Comparison of ENCODE assay signal across 20 cellular contexts in the genomic region with DNA sequence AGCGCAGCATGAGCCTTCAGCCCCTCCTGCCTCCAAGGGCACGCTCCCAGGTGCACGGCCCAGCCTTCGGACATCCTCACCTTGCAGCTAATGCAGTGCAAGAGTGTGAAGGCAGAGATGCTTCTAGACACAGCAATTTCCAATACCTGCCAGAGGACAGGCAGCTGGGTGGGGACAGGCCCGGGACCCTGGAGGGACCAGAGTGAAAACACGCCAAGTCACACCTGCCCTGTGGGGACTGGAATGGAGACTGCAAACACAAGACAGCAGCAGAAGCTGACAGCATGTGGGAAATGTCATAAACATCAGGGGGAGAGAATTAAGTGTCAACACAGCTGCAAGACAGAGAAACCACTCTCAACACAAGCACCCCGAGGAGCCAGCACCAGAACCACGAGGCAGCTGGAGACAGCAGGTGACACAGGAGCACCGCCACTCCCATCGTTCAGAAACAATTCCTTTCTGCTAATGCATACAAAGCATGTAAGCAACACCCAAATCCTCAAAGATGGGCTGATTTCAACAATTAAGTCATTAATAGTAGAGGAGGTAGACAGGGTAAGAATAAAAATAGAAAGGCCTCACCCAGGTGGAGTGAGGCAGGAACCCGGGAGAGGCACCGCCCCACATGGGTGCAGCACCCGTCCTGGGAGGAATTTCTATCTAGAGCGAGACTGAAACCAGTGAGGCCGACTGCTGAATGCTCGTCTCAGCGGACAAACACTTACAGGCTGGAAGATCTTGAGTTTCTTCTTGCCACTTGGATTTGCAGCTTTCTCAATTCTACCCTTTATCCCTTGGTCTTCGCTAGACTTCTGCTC. TPM values are rescaled to one million over a fixed set of nuclear protein-coding genes. Genes with fewer than 3 reads are reported as not detected.
DNase-seq lines count a peak whose midpoint lies in the region; ATAC-seq and TF ChIP-seq lines count a peak whose summit lies in the region.
"Had no signal": no experiment of that assay in that cellular context is flagged by ENCODE, and none has a peak within 500 bp of the region (broad histone marks: within the 10 kb centered on the region; RNA-seq: fewer than 3 reads in every experiment).

No MANE protein-coding gene starts in this region.

- H3K9me3 ChIP-seq in lower lobe of right lung (no peaks in the 10 kb centered on the region), HAP-1 (no peaks in the 10 kb centered on the region)
- H3K9me3 ChIP-seq: left ventricle myocardium inferior had no signal

- peak overlapping the region; percentile 36 for H3K27ac Mint-ChIP-seq in activated CD4-positive, alpha-beta T cell treated with anti-CD3 and anti-CD28 coated beads, Interleukin-2, amount 10 ng/mL, durations not matched to agents 7 days and 5 days
- H3K27ac Mint-ChIP-seq: CD4-positive, CD25-positive, alpha-beta regulatory T cell; HFFc6; nephron progenitor cell had no signal

- peaks cover 100% of the 10 kb centered on the region for H3K36me3 ChIP-seq in lower lobe of right lung
- peaks cover 88% of the 10 kb centered on the region for H3K36me3 ChIP-seq in HAP-1 (replicated peaks)

- H3K27me3 Mint-ChIP-seq in activated CD4-positive, alpha-beta T cell treated with anti-CD3 and anti-CD28 coated beads, Interleukin-2, amount 10 ng/mL, durations not matched to agents 7 days and 5 days, result no peaks in the 10 kb centered on the region
- H3K27me3 Mint-ChIP-seq: brain; CD4-positive, CD25-positive, alpha-beta regulatory T cell had no signal

- POLR2A ChIA-PET in activated CD4-positive, alpha-beta T cell treated with anti-CD3 and anti-CD28 coated beads, Interleukin-2, amount 10 ng/mL, durations not matched to agents 7 days and 5 days (lab: Charles Lee), result no interaction called here

- H3K4me1 Mint-ChIP-seq in activated CD4-positive, alpha-beta T cell treated with anti-CD3 and anti-CD28 coated beads, Interleukin-2, amount 10 ng/mL, durations not matched to agents 7 days and 5 days, result peaks cover 29% of the 10 kb centered on the region

- H3K27me3 ChIP-seq in lower lobe of right lung (ENCODE audit: low read depth) (no peaks in the 10 kb centered on the region), HAP-1 (ENCODE audit: low read depth) (no peaks in the 10 kb centered on the region)

- ATAC-seq in lower lobe of right lung, result no peak
- ATAC-seq: SK-N-SH treated with all-trans-retinoic acid at 6 μM for 48 hours had no signal

- in situ Hi-C loops in HAP-1 (cut with MboI; ENCODE audit: low sequenced_read_pairs), result loop anchor here (10.0 kb wide), 1 partner anchor 96 kb away; a partner anchor contains a TSS

- H3K27ac ChIP-seq in lower lobe of right lung, result no peak overlapping the region
- H3K27ac ChIP-seq: left ventricle myocardium inferior had no signal

- CTCF ChIA-PET in activated CD4-positive, alpha-beta T cell treated with anti-CD3 and anti-CD28 coated beads, Interleukin-2, amount 10 ng/mL, durations not matched to agents 7 days and 5 days (lab: Charles Lee), result interaction anchor here (1.1 to 3.3 kb wide), 2 partner anchors 10 to 100 kb away, joined by 3 to 24 read pairs; no protein-coding TSS in a partner anchor

- H3K36me3 Mint-ChIP-seq in activated CD4-positive, alpha-beta T cell treated with anti-CD3 and anti-CD28 coated beads, Interleukin-2, amount 10 ng/mL, durations not matched to agents 7 days and 5 days (ENCODE audit: low read depth), result peaks cover 75% of the 10 kb centered on the region

- no peak overlapping the region for H3K4me3 Mint-ChIP-seq in activated CD4-positive, alpha-beta T cell treated with anti-CD3 and anti-CD28 coated beads, Interleukin-2, amount 10 ng/mL, durations not matched to agents 7 days and 5 days
- H3K4me3 Mint-ChIP-seq: brain, HFFc6, nephron progenitor cell had no signal

- TF ChIP-seq CTCF in lower lobe of right lung (IDR thresholded peaks at IDR 0.05), result no peak

- intact Hi-C loops in lower lobe of right lung (cut with DNase I), result no loop called here

- H3K9me3 Mint-ChIP-seq in activated CD4-positive, alpha-beta T cell treated with anti-CD3 and anti-CD28 coated beads, Interleukin-2, amount 10 ng/mL, durations not matched to agents 7 days and 5 days, result no peaks in the 10 kb centered on the region
- H3K9me3 Mint-ChIP-seq: brain, HFFc6, nephron progenitor cell had no signal

- H3K4me3 ChIP-seq in lower lobe of right lung, result no peak overlapping the region
- H3K4me3 ChIP-seq in HAP-1, result no peak overlapping the region
- H3K4me3 ChIP-seq: left ventricle myocardium inferior had no signal

- peaks cover 15% of the 10 kb centered on the region for H3K4me1 ChIP-seq in lower lobe of right lung
- no peaks in the 10 kb centered on the region for H3K4me1 ChIP-seq in HAP-1

- DNase-seq in activated CD4-positive, alpha-beta T cell treated with anti-CD3 and anti-CD28 coated beads, Interleukin-2, amount 10 ng/mL, durations not matched to agents 7 days and 5 days, result no peak
- DNase-seq in activated CD4-positive, alpha-beta T cell treated with anti-CD3 and anti-CD28 coated beads for 48 hours, result no peak
- DNase-seq in NCI-H1417 (lab: John Stamatoyannopoulos, UW) (peak; percentile 90 to 98 (median 92)), NCI-H748 treated with DMSO at 0.1 percent for 48 hours (lab: John Stamatoyannopoulos, UW) (peak; percentile 87), lower lobe of right lung (peak; percentile 25), HAP-1 (ENCODE audit: low spot score in 2 of 2) (no peak), cortex of kidney (lab: John Stamatoyannopoulos, UW) (no peak), midbrain (lab: John Stamatoyannopoulos, UW) (no peak)
- DNase-seq: activated gamma-delta T cell; CD4-positive, CD25-positive, alpha-beta regulatory T cell; GDM1; HFFc6; KG1; left ventricle myocardium inferior; NCI-H1694; nephron progenitor cell; retina; stimulated activated CD4-positive, alpha-beta T cell treated with anti-CD3 and anti-CD28 coated beads, Interleukin-1b, Interleukin-23, amount 100 ng/mL, for 48 hours had no signal

RNA-seq across cellular contexts. Expression of a gene that starts 17.1 kb away (rescaled TPM):
- 10 to 100 TPM; 78.3 to 79.4 TPM for total RNA-seq in activated CD4-positive, alpha-beta T cell treated with anti-CD3 and anti-CD28 coated beads, Interleukin-2, amount 10 ng/mL, durations not matched to agents 7 days and 5 days
- 54.6 TPM for total RNA-seq in lower lobe of right lung

RNA-seq across cellular contexts. Expression of a gene that starts 28.8 kb away (rescaled TPM):
- 10 to 100 TPM; 32.5 to 35.1 TPM for total RNA-seq in activated CD4-positive, alpha-beta T cell treated with anti-CD3 and anti-CD28 coated beads, Interleukin-2, amount 10 ng/mL, durations not matched to agents 7 days and 5 days
- total RNA-seq in lower lobe of right lung, result 26.2 TPM

RNA-seq across cellular contexts. Expression of a gene that starts 43.3 kb away (rescaled TPM):
- total RNA-seq in activated CD4-positive, alpha-beta T cell treated with anti-CD3 and anti-CD28 coated beads, Interleukin-2, amount 10 ng/mL, durations not matched to agents 7 days and 5 days, result 10 to 100 TPM; 11.6 to 12.6 TPM
- total RNA-seq in lower lobe of right lung, result 10.4 TPM

RNA-seq across cellular contexts. Expression of a gene that starts 47.6 kb away (rescaled TPM):
- total RNA-seq in activated CD4-positive, alpha-beta T cell treated with anti-CD3 and anti-CD28 coated beads, Interleukin-2, amount 10 ng/mL, durations not matched to agents 7 days and 5 days, result 1 to 10 TPM; 7.9 to 8.4 TPM
- total RNA-seq in lower lobe of right lung, result 8.2 TPM

Comparison
In these comparisons a context has a peak if more than half of its experiments do, and no peak if none do; other contexts are left out.
1. DNase-seq: peak in NCI-H1417 (3 of 3), NCI-H748 treated with DMSO at 0.1 percent for 48 hours (single experiment) and lower lobe of right lung (single experiment); none in activated CD4-positive, alpha-beta T cell treated with anti-CD3 and anti-CD28 coated beads, Interleukin-2, amount 10 ng/mL, durations not matched to agents 7 days and 5 days (single experiment), activated CD4-positive, alpha-beta T cell treated with anti-CD3 and anti-CD28 coated beads for 48 hours (single experiment), HAP-1 (0 of 2), cortex of kidney (single experiment) and midbrain (single experiment).